ENCODE assay signal across 15 cellular contexts in genomic region chr1:21852282-21853129, GRCh38. TPM values are rescaled to one million over a fixed set of nuclear protein-coding genes. Genes with fewer than 3 reads are reported as not detected.
A peak's percentile ranks its signal among the peaks of the same experiment; 100 is the strongest.
DNase-seq lines count a peak whose midpoint lies in the region; ATAC-seq, FAIRE-seq and TF ChIP-seq lines count a peak whose summit lies in the region.
"Had no signal": no experiment of that assay in that cellular context is flagged by ENCODE, and none has a peak within 500 bp of the region (broad histone marks: within the 10 kb centered on the region; RNA-seq: fewer than 3 reads in every experiment).

No MANE protein-coding gene starts in this region.

- H3K4me3 ChIP-seq in esophagus muscularis mucosa: no peak overlapping the region
- H3K4me3 ChIP-seq in coronary artery: no peak overlapping the region
- H3K4me3 ChIP-seq: heart left ventricle had no signal

- peaks cover 99 to 100% (median 100%) of the 10 kb centered on the region in 4 donors for H3K36me3 ChIP-seq in esophagus muscularis mucosa

- no peak for TF ChIP-seq EP300 in esophagus muscularis mucosa (IDR thresholded peaks at IDR 0.05)

- WGBS in esophagus muscularis mucosa: 85% methylated on average over 15 of the region's 29 CpGs

- H3K27me3 ChIP-seq in esophagus muscularis mucosa: no peaks in the 10 kb centered on the region
- H3K27me3 ChIP-seq: heart left ventricle had no signal

- TF ChIP-seq CTCF in esophagus muscularis mucosa (IDR thresholded peaks at IDR 0.05) (no peak), coronary artery (IDR thresholded peaks at IDR 0.05) (no peak)

- peak overlapping the region; percentile 7 to 46 (median 22) for H3K27ac ChIP-seq in esophagus muscularis mucosa (replicated peaks in 1 of 4)
- H3K27ac ChIP-seq in coronary artery: no peak overlapping the region

- no peaks in the 10 kb centered on the region for H3K9me3 ChIP-seq in esophagus muscularis mucosa
- H3K9me3 ChIP-seq: heart left ventricle had no signal

- FAIRE-seq in GM18507 (lab: Jason Lieb, UNC): peak; percentile 93
- FAIRE-seq: H1 had no signal

- ATAC-seq in GM21390 (IDR thresholded peaks at IDR 0.05; ENCODE audit: unreplicated experiment) (peak; percentile 72), sciatic nerve (no peak)
- ATAC-seq: heart left ventricle, left lobe of liver had no signal

- H3K4me1 ChIP-seq in esophagus muscularis mucosa: peaks cover 0 to 5% (median 0%) of the 10 kb centered on the region in 4 donors
- H3K4me1 ChIP-seq: heart left ventricle had no signal

- intact Hi-C loops in esophagus muscularis mucosa (cut with DNase I) (no loop called here), sciatic nerve (cut with DNase I) (no loop called here)

- TF ChIP-seq POLR2A in esophagus muscularis mucosa (IDR thresholded peaks at IDR 0.05; ENCODE audit: low read depth): no peak

- peak; percentile 56 for DNase-seq in GM18507 (ENCODE audit: extremely low spot score, insufficient read length, low read depth)
- peak; percentile 70 for DNase-seq in NOMO-1 treated with DMSO at 0.1 percent for 48 hours (lab: John Stamatoyannopoulos, UW; ENCODE audit: unreplicated experiment)
- no peak for DNase-seq in esophagus muscularis mucosa (ENCODE audit: extremely low spot score)
- no peak for DNase-seq in sciatic nerve (ENCODE audit: low spot score)
- DNase-seq in cortex of kidney (lab: John Stamatoyannopoulos, UW): no peak
- DNase-seq in NCI-H446 (lab: John Stamatoyannopoulos, UW): no peak
- DNase-seq in coronary artery (ENCODE audit: low spot score): no peak
- DNase-seq: anterior cingulate cortex; COR-L47; effector memory CD4-positive, alpha-beta T cell; heart left ventricle; stimulated activated CD4-positive, alpha-beta T cell treated with anti-CD3 and anti-CD28 coated beads, Interleukin-15, amount 100 ng/mL, for 24 hours had no signal

RNA-seq across cellular contexts. Expression of gene LDLRAD2, which starts 40.4 kb away (rescaled TPM):
- total RNA-seq in esophagus muscularis mucosa (not detected), sciatic nerve (0.13 TPM)
- total RNA-seq: left lobe of liver had no signal

Comparison
In these comparisons a context has a peak if more than half of its experiments do, and no peak if none do; other contexts are left out.
1. DNase-seq: peak in GM18507 (single experiment) and NOMO-1 treated with DMSO at 0.1 percent for 48 hours (single experiment); none in esophagus muscularis mucosa (single experiment), sciatic nerve (single experiment), cortex of kidney (single experiment), NCI-H446 (0 of 2) and coronary artery (single experiment).
2. H3K27ac ChIP-seq: peak in esophagus muscularis mucosa (4 of 4); none in coronary artery (0 of 2).